In the genomic region with DNA sequence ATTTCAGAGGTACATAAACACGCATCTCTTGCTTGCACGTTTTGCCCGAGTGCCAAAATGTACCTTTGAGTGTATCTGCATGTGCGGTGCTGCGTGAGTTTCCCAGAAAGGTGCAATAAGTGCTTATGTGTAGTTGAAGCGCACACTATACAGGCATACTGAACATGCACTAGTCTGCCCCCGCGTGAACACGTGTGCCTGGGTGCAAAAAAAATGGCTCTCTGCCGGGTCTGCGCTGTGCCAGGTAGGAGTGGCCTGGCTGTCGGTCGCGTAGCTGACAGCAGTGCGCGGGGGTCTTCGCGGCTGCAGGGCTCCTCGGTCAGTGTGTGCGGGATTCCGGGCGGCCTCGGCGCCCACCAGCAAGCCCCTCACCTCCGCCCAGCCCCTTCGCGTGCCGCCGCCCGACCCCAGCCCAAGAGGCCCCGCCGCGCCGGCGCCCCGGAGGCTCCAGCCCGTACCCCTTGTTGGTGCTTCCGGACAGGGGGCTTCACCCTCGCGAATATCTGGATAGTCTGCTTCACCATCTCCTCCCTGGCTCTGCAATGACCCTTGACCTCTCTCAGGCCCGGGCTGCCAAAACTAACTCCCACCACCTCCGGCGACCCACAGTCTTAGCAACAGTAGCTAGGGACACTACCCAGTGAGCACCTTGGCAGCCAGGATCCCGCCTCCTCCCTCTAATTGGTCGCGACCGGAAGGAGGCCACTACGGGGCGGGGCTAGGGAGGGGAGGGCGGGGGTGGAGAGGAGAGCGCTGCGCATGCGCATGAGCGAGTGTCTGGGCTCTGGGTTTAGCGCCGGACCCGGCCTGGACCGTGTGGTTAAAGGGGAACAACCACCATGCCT, we compare ENCODE assay signal across 1 cellular context.
A peak's percentile ranks its signal among the peaks of the same experiment; 100 is the strongest.
TF ChIP-seq lines count a peak whose summit lies in the region.

A gene with protein sequence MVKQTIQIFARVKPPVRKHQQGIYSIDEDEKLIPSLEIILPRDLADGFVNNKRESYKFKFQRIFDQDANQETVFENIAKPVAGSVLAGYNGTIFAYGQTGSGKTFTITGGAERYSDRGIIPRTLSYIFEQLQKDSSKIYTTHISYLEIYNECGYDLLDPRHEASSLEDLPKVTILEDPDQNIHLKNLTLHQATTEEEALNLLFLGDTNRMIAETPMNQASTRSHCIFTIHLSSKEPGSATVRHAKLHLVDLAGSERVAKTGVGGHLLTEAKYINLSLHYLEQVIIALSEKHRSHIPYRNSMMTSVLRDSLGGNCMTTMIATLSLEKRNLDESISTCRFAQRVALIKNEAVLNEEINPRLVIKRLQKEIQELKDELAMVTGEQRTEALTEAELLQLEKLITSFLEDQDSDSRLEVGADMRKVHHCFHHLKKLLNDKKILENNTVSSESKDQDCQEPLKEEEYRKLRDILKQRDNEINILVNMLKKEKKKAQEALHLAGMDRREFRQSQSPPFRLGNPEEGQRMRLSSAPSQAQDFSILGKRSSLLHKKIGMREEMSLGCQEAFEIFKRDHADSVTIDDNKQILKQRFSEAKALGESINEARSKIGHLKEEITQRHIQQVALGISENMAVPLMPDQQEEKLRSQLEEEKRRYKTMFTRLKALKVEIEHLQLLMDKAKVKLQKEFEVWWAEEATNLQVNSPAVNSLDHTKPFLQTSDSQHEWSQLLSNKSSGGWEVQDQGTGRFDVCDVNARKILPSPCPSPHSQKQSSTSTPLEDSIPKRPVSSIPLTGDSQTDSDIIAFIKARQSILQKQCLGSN (minus strand): TSS at position 622 of the 845 bp plus-strand sequence. CDS start 98 bp downstream, at position 524.

TF ChIP-seq in H1, 55 proteins besides CTCF, POLR2A, EP300 and RAD21:
- TF ChIP-seq SRF (IDR thresholded peaks at IDR 0.05; ENCODE audit: low read depth, low read length) (no peak), CREB1 (IDR thresholded peaks at IDR 0.05) (peak; percentile 22; the same call in 1 of the 2 replicates), SIX5 (IDR thresholded peaks at IDR 0.05; ENCODE audit: low read depth, low read length) (no peak), NRF1 (IDR thresholded peaks at IDR 0.05; ENCODE audit: low read depth, low read length) (peak; percentile 89), HDAC6 (IDR thresholded peaks at IDR 0.05; ENCODE audit: low read depth, low read length) (no peak), EGR1 (IDR thresholded peaks at IDR 0.05; ENCODE audit: borderline replicate concordance, low read depth, low read length) (peak; percentile 76; the same call in 1 of the 2 replicates), HDAC2 (IDR thresholded peaks at IDR 0.05; ENCODE audit: borderline replicate concordance in 1 of 2, low read depth in 2 of 2, low read length in 2 of 2) (no peak), MAX (IDR thresholded peaks at IDR 0.05) (peak; percentile 79), SIN3A (conservative IDR thresholded peaks at IDR 0.05 in 1 of 2, IDR thresholded peaks at IDR 0.05 in 1 of 2; ENCODE audit: low read depth in 1 of 2, low read length in 2 of 2) (peak; percentile 76; a peak in 3 of 4 replicates), CTBP2 (IDR thresholded peaks at IDR 0.05; ENCODE audit: borderline replicate concordance, insufficient read depth, insufficient read length, low read length) (no peak), RNF2 (IDR thresholded peaks at IDR 0.05; ENCODE audit: borderline replicate concordance, low read depth, low read length, missing control alignments, poor library complexity, severe bottlenecking) (no peak), SAP30 (IDR thresholded peaks at IDR 0.05; ENCODE audit: insufficient read depth, insufficient replicate concordance, low read length) (peak; percentile 79), EZH2 (IDR thresholded peaks at IDR 0.05; ENCODE audit: low read depth, low read length, severe bottlenecking) (no peak), TAF1 (IDR thresholded peaks at IDR 0.05; ENCODE audit: low read depth, low read length) (peak; percentile 10; the same call in 1 of the 2 replicates), BACH1 (IDR thresholded peaks at IDR 0.05; ENCODE audit: low read length) (no peak), ASH2L (IDR thresholded peaks at IDR 0.05; ENCODE audit: low read length) (peak; percentile 51)
- TF ChIP-seq, protein P1, sequence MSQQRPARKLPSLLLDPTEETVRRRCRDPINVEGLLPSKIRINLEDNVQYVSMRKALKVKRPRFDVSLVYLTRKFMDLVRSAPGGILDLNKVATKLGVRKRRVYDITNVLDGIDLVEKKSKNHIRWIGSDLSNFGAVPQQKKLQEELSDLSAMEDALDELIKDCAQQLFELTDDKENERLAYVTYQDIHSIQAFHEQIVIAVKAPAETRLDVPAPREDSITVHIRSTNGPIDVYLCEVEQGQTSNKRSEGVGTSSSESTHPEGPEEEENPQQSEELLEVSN (IDR thresholded peaks at IDR 0.05): peak; percentile 24; the same call in 1 of the 2 replicates
